Comparison of ENCODE assay signal across 18 cellular contexts in genomic region chr14:53493310-53493709, GRCh38.
A peak's percentile ranks its signal among the peaks of the same experiment; 100 is the strongest.
DNase-seq lines count a peak whose midpoint lies in the region; ATAC-seq, FAIRE-seq and TF ChIP-seq lines count a peak whose summit lies in the region.
"Had no signal": no experiment of that assay in that cellular context is flagged by ENCODE, and none has a peak within 500 bp of the region (broad histone marks: within the 10 kb centered on the region; RNA-seq: fewer than 3 reads in every experiment).

No MANE protein-coding gene starts in this region.

- FAIRE-seq in endometrium (lab: Jason Lieb, UNC) (peak; percentile 89), kidney (lab: Jason Lieb, UNC) (no peak)
- FAIRE-seq: GM12892 had no signal

- TF ChIP-seq EP300 in upper lobe of left lung (IDR thresholded peaks at IDR 0.05), result no peak

- H3K4me3 ChIP-seq in upper lobe of left lung (no peak overlapping the region), kidney (ENCODE audit: low read length in 2 of 2) (no peak overlapping the region)
- H3K4me3 ChIP-seq: Peyer's patch had no signal

- intact Hi-C loops in kidney (cut with DNase I), result no loop called here

- no peak for TF ChIP-seq POLR2A in upper lobe of left lung (IDR thresholded peaks at IDR 0.05)

- H3K27ac ChIP-seq in upper lobe of left lung (no peak overlapping the region), kidney (ENCODE audit: low read depth in 2 of 2, low read length in 2 of 2) (no peak overlapping the region)
- H3K27ac ChIP-seq: Peyer's patch had no signal

- TF ChIP-seq CTCF in upper lobe of left lung (IDR thresholded peaks at IDR 0.05) (no peak), kidney (IDR thresholded peaks at IDR 0.05; ENCODE audit: borderline replicate concordance, extremely low read depth, insufficient read depth) (no peak), GM10248 (IDR thresholded peaks at IDR 0.05; ENCODE audit: control extremely low read depth, extremely low read depth, low read depth, missing control alignments) (no peak)

- H3K36me3 ChIP-seq in upper lobe of left lung (no peaks in the 10 kb centered on the region), kidney (ENCODE audit: control insufficient read depth in 1 of 2, insufficient read depth in 2 of 2, low read length in 2 of 2) (no peaks in the 10 kb centered on the region)
- H3K36me3 ChIP-seq: Peyer's patch had no signal

- POLR2A ChIA-PET in GM10248 (lab: Yijun Ruan, JAX), result no interaction called here

- H3K4me1 ChIP-seq in upper lobe of left lung (peaks cover 0 to 2% (median 0%) of the 10 kb centered on the region in 4 donors), kidney (ENCODE audit: control insufficient read depth in 1 of 2, insufficient read depth in 1 of 2, low read depth in 1 of 2, low read length in 2 of 2) (no peaks in the 10 kb centered on the region)
- H3K4me1 ChIP-seq: Peyer's patch had no signal

- CTCF ChIA-PET in GM10248 (lab: Yijun Ruan, JAX), result no interaction called here

- no peak overlapping the region for H3K9ac ChIP-seq in kidney (ENCODE audit: low read length in 2 of 2)

- H3K9me3 ChIP-seq in upper lobe of left lung (no peaks in the 10 kb centered on the region), kidney (ENCODE audit: control insufficient read depth in 1 of 2, low read length in 2 of 2) (no peaks in the 10 kb centered on the region)
- H3K9me3 ChIP-seq: Peyer's patch had no signal

- 64 to 66% methylated on average over 2 of the region's 2 CpGs for WGBS in upper lobe of left lung, 2 donors

- peak; percentile 28 for DNase-seq in M059J (ENCODE audit: low read depth)
- peak; percentile 77 for DNase-seq in left kidney (ENCODE audit: low read depth, low spot score)
- no peak for DNase-seq in upper lobe of left lung
- no peak for DNase-seq in kidney
- no peak for DNase-seq in GM10248 (ENCODE audit: extremely low spot score)
- no peak for DNase-seq in HUDEP-2 (lab: John Stamatoyannopoulos, UW; ENCODE audit: unreplicated experiment in 76 of 76)
- DNase-seq: C1 segment of cervical spinal cord; CD4-positive, alpha-beta memory T cell; COR-L47; GF-D8; KBM-7; MM.1S; NCI-H2029; NCI-H2227 treated with DMSO at 0.1 percent for 48 hours; Peyer's patch had no signal

- no peaks in the 10 kb centered on the region for H3K27me3 ChIP-seq in upper lobe of left lung
- H3K27me3 ChIP-seq: Peyer's patch had no signal

- ATAC-seq in upper lobe of left lung (ENCODE audit: low FRiP score in 2 of 2), result no peak
- ATAC-seq: HCT116 had no signal

Comparison
In these comparisons a context has a peak if more than half of its experiments do, and no peak if none do; other contexts are left out.
1. DNase-seq: peak in M059J (single experiment) and left kidney (single experiment); none in upper lobe of left lung (0 of 2), kidney (single experiment), GM10248 (single experiment) and HUDEP-2 (0 of 76).